ENCODE assay signal across 1 cellular context in genomic region chr12:93425736-93426363, GRCh38.
TF ChIP-seq lines count a peak whose summit lies in the region.

No MANE protein-coding gene starts in this region.

TF ChIP-seq in GM23338, 12 proteins besides CTCF, POLR2A, EP300 and RAD21 (continued from another document):
- TF ChIP-seq ZNF462 (CRISPR knock-in tag; IDR thresholded peaks at IDR 0.05) (no peak), REST (IDR thresholded peaks at IDR 0.05; ENCODE audit: unreplicated experiment) (no peak), ZNF114 (CRISPR knock-in tag; IDR thresholded peaks at IDR 0.05) (no peak), ZNF331 (CRISPR knock-in tag; IDR thresholded peaks at IDR 0.05; ENCODE audit: low read depth) (no peak), NANOG (IDR thresholded peaks at IDR 0.05; ENCODE audit: borderline replicate concordance) (no peak), CREB1 (CRISPR knock-in tag; IDR thresholded peaks at IDR 0.05; ENCODE audit: low read depth) (no peak), JUNB (IDR thresholded peaks at IDR 0.05; ENCODE audit: unreplicated experiment) (no peak), ETS1 (IDR thresholded peaks at IDR 0.05) (no peak), EZH2phosphoT487 (IDR thresholded peaks at IDR 0.05; ENCODE audit: unreplicated experiment) (no peak)
TF ChIP-seq in GM23338: peak in this region for 0.
